In the genomic region with DNA sequence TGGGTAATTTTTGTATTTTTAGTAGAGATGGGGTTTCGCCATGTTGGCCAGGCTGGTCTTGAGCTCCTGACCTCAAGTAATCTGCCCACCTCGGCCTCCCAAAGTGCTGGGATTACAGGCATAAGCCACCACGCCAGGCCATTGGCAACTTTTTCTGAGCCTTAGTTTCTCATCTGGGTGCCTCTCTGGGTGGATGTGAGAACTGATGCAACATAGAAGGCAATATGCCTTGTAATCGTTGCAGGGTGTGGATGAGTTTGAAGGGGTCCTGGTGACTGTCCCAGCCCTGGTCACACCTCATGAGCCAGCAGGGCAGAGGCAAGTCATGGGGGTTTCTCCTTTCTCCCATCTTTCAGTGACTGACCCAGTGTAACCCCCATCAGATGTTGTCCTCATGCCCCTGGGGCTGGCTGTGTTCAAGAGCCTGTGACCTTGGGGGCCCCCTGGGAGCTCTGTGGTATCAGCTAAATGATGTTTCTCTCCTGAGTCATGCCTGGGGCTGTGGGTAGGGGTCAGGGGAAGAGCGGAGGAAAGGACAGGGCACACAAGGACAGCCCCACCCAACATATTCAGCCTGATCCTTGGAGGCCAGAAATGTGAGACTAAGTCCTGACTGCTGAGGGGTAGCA, we compare ENCODE assay signal across 11 cellular contexts. TPM values are rescaled to one million over a fixed set of nuclear protein-coding genes. Genes with fewer than 3 reads are reported as not detected.
DNase-seq lines count a peak whose midpoint lies in the region; FAIRE-seq lines count a peak whose summit lies in the region.
"Had no signal": no experiment of that assay in that cellular context is flagged by ENCODE, and none has a peak within 500 bp of the region (broad histone marks: within the 10 kb centered on the region; RNA-seq: fewer than 3 reads in every experiment).

No MANE protein-coding gene starts in this region.

- DNase-seq in GM19239 (ENCODE audit: insufficient read length, low spot score) (no peak), SJCRH30 (peak; percentile 51 to 74), glomerular visceral epithelial cell (ENCODE audit: extremely low spot score) (peak; percentile 73), small intestine (no peak), NCI-H2171 (lab: John Stamatoyannopoulos, UW) (no peak), Kasumi-1 (lab: John Stamatoyannopoulos, UW) (no peak)
- DNase-seq in NK-92 treated with Interleukin-12 subunit alpha and Interleukin-12 subunit beta, amount 100 ng/mL, for 24 hours (lab: John Stamatoyannopoulos, UW) = no peak
- DNase-seq: activated CD8-positive, alpha-beta memory T cell treated with anti-CD3 and anti-CD28 coated beads, Interleukin-2, amount 50 U/mL, for 4 hours; NCI-H1694 treated with DMSO at 0.1 percent for 48 hours had no signal

- WGBS in small intestine, 3 donors = 86 to 95% (median 94%) methylated on average over 5 of the region's 5 CpGs

- H3K4me1 ChIP-seq in BLaER1 treated with 17β-estradiol and CSF1 and Interleukin-3, amounts not matched to agents 10 nM and 100 nM = peaks cover 51 to 84% (median 74%) of the 10 kb centered on the region in 10 experiments
- H3K4me1 ChIP-seq in SJCRH30 = peaks cover 25% of the 10 kb centered on the region
- H3K4me1 ChIP-seq in small intestine (ENCODE audit: control insufficient read depth in 2 of 2, insufficient read depth in 1 of 2, low read depth in 1 of 2, low read length in 1 of 2) = peaks cover 0 to 3% of the 10 kb centered on the region in 2 donors

- peak overlapping the region; percentile 86 to 99 (median 97) for H3K4me2 ChIP-seq in BLaER1 treated with 17β-estradiol and CSF1 and Interleukin-3, amounts not matched to agents 10 nM and 100 nM

- peak overlapping the region; percentile 50 to 86 (median 78); a peak in 20 of 22 replicates for H3K27ac ChIP-seq in BLaER1 treated with 17β-estradiol and CSF1 and Interleukin-3, amounts not matched to agents 10 nM and 100 nM
- no peak overlapping the region for H3K27ac ChIP-seq in SJCRH30
- no peak overlapping the region for H3K27ac ChIP-seq in small intestine (ENCODE audit: low read depth in 1 of 2, low read length in 1 of 2)
- H3K27ac ChIP-seq: esophagus muscularis mucosa had no signal

- no peaks in the 10 kb centered on the region for H4K20me1 ChIP-seq in BLaER1 treated with 17β-estradiol and CSF1 and Interleukin-3, amounts not matched to agents 10 nM and 100 nM

- peak overlapping the region in 9 of 11 experiments; percentile 63 to 78 (median 74); a peak in 17 of 22 replicates for H3K9ac ChIP-seq in BLaER1 treated with 17β-estradiol and CSF1 and Interleukin-3, amounts not matched to agents 10 nM and 100 nM

- H3K9me3 ChIP-seq in BLaER1 treated with 17β-estradiol and CSF1 and Interleukin-3, amounts not matched to agents 10 nM and 100 nM (replicated peaks in 1 of 11) = no peaks in the 10 kb centered on the region
- no peaks in the 10 kb centered on the region for H3K9me3 ChIP-seq in SJCRH30 (replicated peaks)
- H3K9me3 ChIP-seq in small intestine (ENCODE audit: control insufficient read depth, low read depth) = no peaks in the 10 kb centered on the region
- H3K9me3 ChIP-seq: esophagus muscularis mucosa had no signal

- peak overlapping the region in 6 of 10 experiments; percentile 17 to 47 (median 28); a peak in 9 of 20 replicates for H3K4me3 ChIP-seq in BLaER1 treated with 17β-estradiol and CSF1 and Interleukin-3, amounts not matched to agents 10 nM and 100 nM
- H3K4me3 ChIP-seq in SJCRH30 (no peak overlapping the region), small intestine (ENCODE audit: low read depth in 1 of 2, low read length in 2 of 2) (no peak overlapping the region)
- H3K4me3 ChIP-seq: esophagus muscularis mucosa had no signal

- no peaks in the 10 kb centered on the region for H3K36me3 ChIP-seq in BLaER1 treated with 17β-estradiol and CSF1 and Interleukin-3, amounts not matched to agents 10 nM and 100 nM
- H3K36me3 ChIP-seq in SJCRH30 = no peaks in the 10 kb centered on the region
- H3K36me3 ChIP-seq in small intestine (ENCODE audit: control insufficient read depth in 2 of 2, insufficient read depth in 2 of 2, low read length in 2 of 2) = no peaks in the 10 kb centered on the region
- H3K36me3 ChIP-seq: esophagus muscularis mucosa had no signal

- peaks cover 25 to 29% (median 27%) of the 10 kb centered on the region in 11 experiments for H3K27me3 ChIP-seq in BLaER1 treated with 17β-estradiol and CSF1 and Interleukin-3, amounts not matched to agents 10 nM and 100 nM
- H3K27me3 ChIP-seq in SJCRH30 = no peaks in the 10 kb centered on the region
- peaks cover 4 to 6% of the 10 kb centered on the region in 2 donors for H3K27me3 ChIP-seq in small intestine (ENCODE audit: control insufficient read depth in 2 of 2, insufficient read depth in 2 of 2, low read length in 2 of 2)

- peak; percentile 64 for FAIRE-seq in GM19239 (lab: Jason Lieb, UNC)
- no peak for FAIRE-seq in small intestine (lab: Jason Lieb, UNC)

RNA-seq across cellular contexts. Expression of a gene that starts 3.6 kb away (rescaled TPM):
- total RNA-seq in SJCRH30 (2014; rRNA removed; shearing (Covaris generic)) = 4.8 and 5.2 TPM in 2 replicates
- polyA plus RNA-seq in small intestine = 1 to 10 TPM in 2 of 3 donors, not detected in 1; 2.4 to 4.8 TPM

RNA-seq across cellular contexts. Expression of a gene that starts 55.4 kb away (rescaled TPM):
- total RNA-seq in SJCRH30 (2014; rRNA removed; shearing (Covaris generic)) = 58.4 and 63.9 TPM in 2 replicates
- polyA plus RNA-seq in small intestine = 10 to 100 TPM in 2 of 3 donors, 1 to 10 TPM in 1; 9.8 to 33.0 (median 11.3) TPM

Comparison
In these comparisons a context has a peak if more than half of its experiments do, and no peak if none do; other contexts are left out.
1. H3K27ac ChIP-seq: peak in BLaER1 treated with 17β-estradiol and CSF1 and Interleukin-3, amounts not matched to agents 10 nM and 100 nM (11 of 11); none in SJCRH30 (single experiment) and small intestine (0 of 2).
2. H3K4me3 ChIP-seq: peak in BLaER1 treated with 17β-estradiol and CSF1 and Interleukin-3, amounts not matched to agents 10 nM and 100 nM (6 of 10); none in SJCRH30 (single experiment) and small intestine (0 of 2).
3. DNase-seq: peak in SJCRH30 (2 of 2) and glomerular visceral epithelial cell (single experiment); none in GM19239 (single experiment), NK-92 treated with Interleukin-12 subunit alpha and Interleukin-12 subunit beta, amount 100 ng/mL, for 24 hours (single experiment), small intestine (single experiment), NCI-H2171 (single experiment) and Kasumi-1 (0 of 2).